In genomic region chr1:112390775-112391602, GRCh38 we compare ENCODE assay signal across 8 cellular contexts. TPM values are rescaled to one million over a fixed set of nuclear protein-coding genes. Genes with fewer than 3 reads are reported as not detected.
A peak's percentile ranks its signal among the peaks of the same experiment; 100 is the strongest.
DNase-seq lines count a peak whose midpoint lies in the region; ATAC-seq and TF ChIP-seq lines count a peak whose summit lies in the region.

No MANE protein-coding gene starts in this region.

- intact Hi-C loops in activated T-helper 2 cell treated with anti-CD3 and anti-CD28 coated beads, Interferon-gamma antibody, Interleukin-2, Interleukin-4, amounts not matched to agents 10 μg/mL and 5 μg/mL and 100 μg/mL, durations not matched to agents 14 hours and 24 hours and 36 hours (cut with micrococcal nuclease) = loop anchor here (1.0 to 10.0 kb wide), 5 partner anchors 75 to 1004 kb away; partner anchors contain the start of genes MAGI3 and RHOC

- peak overlapping the region; percentile 75 for H3K4me3 Mint-ChIP-seq in activated T-helper 2 cell treated with anti-CD3 and anti-CD28 coated beads, Interferon-gamma antibody, Interleukin-2, Interleukin-4, amounts not matched to agents 10 μg/mL and 5 μg/mL and 100 μg/mL, durations not matched to agents 14 hours and 24 hours and 36 hours (ENCODE audit: low read depth)
- H3K4me3 Mint-ChIP-seq in nephron progenitor cell = peak overlapping the region; percentile 84

- DNase-seq in DMS114 treated with DMSO at 0.1 percent for 48 hours (lab: John Stamatoyannopoulos, UW; ENCODE audit: unreplicated experiment) (peak; percentile 93), LoVo (ENCODE audit: low spot score) (peak; percentile 95), RPMI8226 (peak; percentile 76), fibroblast of pulmonary artery (ENCODE audit: low read depth) (peak; percentile 94), nephron progenitor cell (peak; percentile 83)
- DNase-seq in activated T-helper 2 cell treated with anti-CD3 and anti-CD28 coated beads, Interferon-gamma antibody, Interleukin-2, Interleukin-4, amounts not matched to agents 10 μg/mL and 5 μg/mL and 100 μg/mL, durations not matched to agents 14 hours and 24 hours and 36 hours (ENCODE audit: low spot score) = peak; percentile 73
- DNase-seq in stimulated activated naive CD8-positive, alpha-beta T cell treated with anti-CD3 and anti-CD28 coated beads, Interleukin-15, Interleukin-2, amounts not matched to agents 100 U/mL and 50 U/mL, for 24 hours = peak; percentile 78

- peak; percentile 65 for ATAC-seq in GM21786 (IDR thresholded peaks at IDR 0.05; ENCODE audit: unreplicated experiment)
- peak; percentile 81 for ATAC-seq in stimulated activated naive CD8-positive, alpha-beta T cell treated with anti-CD3 and anti-CD28 coated beads, Interleukin-15, Interleukin-2, amounts not matched to agents 100 U/mL and 50 U/mL, for 24 hours

- no peak overlapping the region for H3K27ac Mint-ChIP-seq in activated T-helper 2 cell treated with anti-CD3 and anti-CD28 coated beads, Interferon-gamma antibody, Interleukin-2, Interleukin-4, amounts not matched to agents 10 μg/mL and 5 μg/mL and 100 μg/mL, durations not matched to agents 14 hours and 24 hours and 36 hours
- H3K27ac Mint-ChIP-seq in nephron progenitor cell = no peak overlapping the region

- H3K27me3 Mint-ChIP-seq in activated T-helper 2 cell treated with anti-CD3 and anti-CD28 coated beads, Interferon-gamma antibody, Interleukin-2, Interleukin-4, amounts not matched to agents 10 μg/mL and 5 μg/mL and 100 μg/mL, durations not matched to agents 14 hours and 24 hours and 36 hours (ENCODE audit: low read depth) = peaks cover 5% of the 10 kb centered on the region
- H3K27me3 Mint-ChIP-seq in nephron progenitor cell (ENCODE audit: low read depth, poor library complexity) = peaks cover 18% of the 10 kb centered on the region

- H3K4me3 ChIP-seq in fibroblast of pulmonary artery (replicated peaks; ENCODE audit: low read depth, low read length) = peak overlapping the region; percentile 51

- H3K36me3 Mint-ChIP-seq in activated T-helper 2 cell treated with anti-CD3 and anti-CD28 coated beads, Interferon-gamma antibody, Interleukin-2, Interleukin-4, amounts not matched to agents 10 μg/mL and 5 μg/mL and 100 μg/mL, durations not matched to agents 14 hours and 24 hours and 36 hours (ENCODE audit: low read depth) = no peaks in the 10 kb centered on the region
- H3K36me3 Mint-ChIP-seq in nephron progenitor cell (ENCODE audit: low read depth) = no peaks in the 10 kb centered on the region

- peaks cover 39% of the 10 kb centered on the region for H3K4me1 Mint-ChIP-seq in activated T-helper 2 cell treated with anti-CD3 and anti-CD28 coated beads, Interferon-gamma antibody, Interleukin-2, Interleukin-4, amounts not matched to agents 10 μg/mL and 5 μg/mL and 100 μg/mL, durations not matched to agents 14 hours and 24 hours and 36 hours (ENCODE audit: low read depth)
- peaks cover 32% of the 10 kb centered on the region for H3K4me1 Mint-ChIP-seq in nephron progenitor cell

- H3K9me3 Mint-ChIP-seq in activated T-helper 2 cell treated with anti-CD3 and anti-CD28 coated beads, Interferon-gamma antibody, Interleukin-2, Interleukin-4, amounts not matched to agents 10 μg/mL and 5 μg/mL and 100 μg/mL, durations not matched to agents 14 hours and 24 hours and 36 hours = no peaks in the 10 kb centered on the region
- no peaks in the 10 kb centered on the region for H3K9me3 Mint-ChIP-seq in nephron progenitor cell

- TF ChIP-seq CTCF in fibroblast of pulmonary artery (IDR thresholded peaks at IDR 0.05; ENCODE audit: low read length, missing control alignments) = peak; percentile 87
- peak; percentile 86 for TF ChIP-seq CTCF in nephron progenitor cell (IDR thresholded peaks at IDR 0.05)

RNA-seq across cellular contexts. Expression of gene CTTNBP2NL, which starts 5.0 kb away (rescaled TPM):
- 5.7 and 7.1 TPM in 2 replicates for total RNA-seq in activated T-helper 2 cell treated with anti-CD3 and anti-CD28 coated beads, Interferon-gamma antibody, Interleukin-2, Interleukin-4, amounts not matched to agents 10 μg/mL and 5 μg/mL and 100 μg/mL, durations not matched to agents 14 hours and 24 hours and 36 hours

Comparison
In these comparisons a context has a peak if more than half of its experiments do, and no peak if none do; other contexts are left out.
1. Peak in every context shown above with its lines: DNase-seq, ATAC-seq and H3K4me3 ChIP-seq.